Comparison of ENCODE assay signal across 18 cellular contexts in genomic region chr9:127711226-127711701, GRCh38. TPM values are rescaled to one million over a fixed set of nuclear protein-coding genes. Genes with fewer than 3 reads are reported as not detected.
A peak's percentile ranks its signal among the peaks of the same experiment; 100 is the strongest.
DNase-seq lines count a peak whose midpoint lies in the region; ATAC-seq and TF ChIP-seq lines count a peak whose summit lies in the region.
"Had no signal": no experiment of that assay in that cellular context is flagged by ENCODE, and none has a peak within 500 bp of the region (broad histone marks: within the 10 kb centered on the region; RNA-seq: fewer than 3 reads in every experiment).

No MANE protein-coding gene starts in this region.

- H3K4me3 Mint-ChIP-seq in GM23338 (peak overlapping the region; percentile 22; the same call in 1 of the 3 replicates), immature natural killer cell (peak overlapping the region; percentile 38 to 67 (median 54))
- H3K4me3 Mint-ChIP-seq: CD8-positive, alpha-beta T cell; nephron progenitor cell had no signal

- H3K9me3 Mint-ChIP-seq in GM23338, result peaks cover 4% of the 10 kb centered on the region; the same call in 2 of the 3 replicates
- H3K9me3 Mint-ChIP-seq in immature natural killer cell, result no peaks in the 10 kb centered on the region
- H3K9me3 Mint-ChIP-seq: CD8-positive, alpha-beta T cell had no signal

- peaks cover 14% of the 10 kb centered on the region for H3K4me1 ChIP-seq in GM23338 (ENCODE audit: insufficient read depth)

- no peaks in the 10 kb centered on the region for H3K9me2 ChIP-seq in GM23338 (ENCODE audit: insufficient read depth)

- H3K4me1 Mint-ChIP-seq in GM23338, result peaks cover 30% of the 10 kb centered on the region
- peaks cover 32% of the 10 kb centered on the region in 2 donors for H3K4me1 Mint-ChIP-seq in immature natural killer cell

- H4K20me1 ChIP-seq in GM23338 (replicated peaks; ENCODE audit: insufficient read depth), result no peaks in the 10 kb centered on the region

- TF ChIP-seq CTCF in GM23338 (conservative IDR thresholded peaks at IDR 0.05; ENCODE audit: low read depth in 2 of 2) (no peak), RWPE1 (conservative IDR thresholded peaks at IDR 0.05; ENCODE audit: low read depth) (no peak), omental fat pad (IDR thresholded peaks at IDR 0.05) (no peak)

- H3K27me3 ChIP-seq in GM23338 (ENCODE audit: insufficient read depth), result no peaks in the 10 kb centered on the region
- H3K27me3 ChIP-seq: brain microvascular endothelial cell, sigmoid colon, upper lobe of left lung had no signal

- H3K27ac Mint-ChIP-seq in GM23338, result no peak overlapping the region
- peak overlapping the region in 5 of 6 donors; percentile 36 to 83 (median 53) for H3K27ac Mint-ChIP-seq in immature natural killer cell
- H3K27ac Mint-ChIP-seq: CD8-positive, alpha-beta T cell had no signal

- H3K79me2 ChIP-seq in GM23338 (replicated peaks; ENCODE audit: insufficient read depth), result no peaks in the 10 kb centered on the region

- ATAC-seq in GM23338 (no peak), omental fat pad (ENCODE audit: low FRiP score) (no peak)
- ATAC-seq: CD8-positive, alpha-beta T cell had no signal

- no peak overlapping the region for H3K4me3 ChIP-seq in GM23338
- H3K4me3 ChIP-seq: sigmoid colon, upper lobe of left lung had no signal

- DNase-seq in CMK (ENCODE audit: low read depth) (peak; percentile 90), GM23338 (ENCODE audit: low spot score) (no peak), RWPE1 (ENCODE audit: low spot score) (no peak), immature natural killer cell (peak; percentile 45 to 51 (median 47)), mesenteric fat pad (ENCODE audit: low spot score) (no peak), omental fat pad (ENCODE audit: low spot score) (no peak), middle frontal gyrus (ENCODE audit: extremely low spot score, low spot score) (no peak)
- DNase-seq: brain microvascular endothelial cell; CD8-positive, alpha-beta T cell; effector CD4-positive, alpha-beta T cell; NCI-H1048; NCI-H446; nephron progenitor cell; sigmoid colon; stimulated activated CD4-positive, alpha-beta T cell treated with anti-CD3 and anti-CD28 coated beads, Interleukin-4, amount 100 ng/mL, for 1 hour had no signal

- H3K36me3 Mint-ChIP-seq in GM23338 (ENCODE audit: low read depth), result no peaks in the 10 kb centered on the region; the same call in 2 of the 3 replicates
- H3K36me3 Mint-ChIP-seq in immature natural killer cell, result peaks cover 0 to 3% (median 0%) of the 10 kb centered on the region in 3 donors

- H3F3A ChIP-seq in GM23338 (replicated peaks; ENCODE audit: low read depth), result 0 out of 2 replicates have a peak, but pooled peaks cover 12% of the 10 kb centered on the region

- no peak overlapping the region for H2AFZ ChIP-seq in GM23338

- POLR2A ChIA-PET in RWPE1 (lab: Yijun Ruan, JAX; ENCODE audit: low non-redundant PET), result interaction anchor here (1.0 kb wide), 1 partner anchor 23 kb away, joined by 3 read pairs; no protein-coding TSS in a partner anchor

- H3K27ac ChIP-seq in GM23338 (ENCODE audit: low read depth), result no peak overlapping the region
- H3K27ac ChIP-seq in RWPE1, result peak overlapping the region; percentile 95
- H3K27ac ChIP-seq: brain microvascular endothelial cell, sigmoid colon, upper lobe of left lung had no signal

- no peaks in the 10 kb centered on the region for H3K36me3 ChIP-seq in GM23338 (ENCODE audit: insufficient read depth)
- H3K36me3 ChIP-seq: brain microvascular endothelial cell, sigmoid colon had no signal

- H3K27me3 Mint-ChIP-seq in GM23338 (ENCODE audit: insufficient read depth, low read depth, poor library complexity), result peaks cover 15% of the 10 kb centered on the region
- peaks cover 3 to 12% (median 4%) of the 10 kb centered on the region in 3 donors for H3K27me3 Mint-ChIP-seq in immature natural killer cell (ENCODE audit: low read depth in 3 of 3)

- H3K4me2 ChIP-seq in GM23338, result peak overlapping the region; percentile 51

- CTCF ChIA-PET in RWPE1 (lab: Yijun Ruan, JAX), result interaction anchor here (0.6 to 3.4 kb wide), 5 partner anchors 24 to 1084 kb away, joined by 3 to 12 read pairs (median 6); partner anchors contain the start of gene TOR2A

TF ChIP-seq in GM23338, 12 proteins besides CTCF, POLR2A, EP300 and RAD21 (continues in another document):
- TF ChIP-seq CREB1 (CRISPR knock-in tag; IDR thresholded peaks at IDR 0.05; ENCODE audit: low read depth) (no peak), ZNF114 (CRISPR knock-in tag; IDR thresholded peaks at IDR 0.05) (no peak), NANOG (IDR thresholded peaks at IDR 0.05; ENCODE audit: borderline replicate concordance) (no peak), STAT1 (IDR thresholded peaks at IDR 0.05; ENCODE audit: unreplicated experiment) (no peak)
- TF ChIP-seq, protein P1, sequence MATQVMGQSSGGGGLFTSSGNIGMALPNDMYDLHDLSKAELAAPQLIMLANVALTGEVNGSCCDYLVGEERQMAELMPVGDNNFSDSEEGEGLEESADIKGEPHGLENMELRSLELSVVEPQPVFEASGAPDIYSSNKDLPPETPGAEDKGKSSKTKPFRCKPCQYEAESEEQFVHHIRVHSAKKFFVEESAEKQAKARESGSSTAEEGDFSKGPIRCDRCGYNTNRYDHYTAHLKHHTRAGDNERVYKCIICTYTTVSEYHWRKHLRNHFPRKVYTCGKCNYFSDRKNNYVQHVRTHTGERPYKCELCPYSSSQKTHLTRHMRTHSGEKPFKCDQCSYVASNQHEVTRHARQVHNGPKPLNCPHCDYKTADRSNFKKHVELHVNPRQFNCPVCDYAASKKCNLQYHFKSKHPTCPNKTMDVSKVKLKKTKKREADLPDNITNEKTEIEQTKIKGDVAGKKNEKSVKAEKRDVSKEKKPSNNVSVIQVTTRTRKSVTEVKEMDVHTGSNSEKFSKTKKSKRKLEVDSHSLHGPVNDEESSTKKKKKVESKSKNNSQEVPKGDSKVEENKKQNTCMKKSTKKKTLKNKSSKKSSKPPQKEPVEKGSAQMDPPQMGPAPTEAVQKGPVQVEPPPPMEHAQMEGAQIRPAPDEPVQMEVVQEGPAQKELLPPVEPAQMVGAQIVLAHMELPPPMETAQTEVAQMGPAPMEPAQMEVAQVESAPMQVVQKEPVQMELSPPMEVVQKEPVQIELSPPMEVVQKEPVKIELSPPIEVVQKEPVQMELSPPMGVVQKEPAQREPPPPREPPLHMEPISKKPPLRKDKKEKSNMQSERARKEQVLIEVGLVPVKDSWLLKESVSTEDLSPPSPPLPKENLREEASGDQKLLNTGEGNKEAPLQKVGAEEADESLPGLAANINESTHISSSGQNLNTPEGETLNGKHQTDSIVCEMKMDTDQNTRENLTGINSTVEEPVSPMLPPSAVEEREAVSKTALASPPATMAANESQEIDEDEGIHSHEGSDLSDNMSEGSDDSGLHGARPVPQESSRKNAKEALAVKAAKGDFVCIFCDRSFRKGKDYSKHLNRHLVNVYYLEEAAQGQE (IDR thresholded peaks at IDR 0.05; ENCODE audit: unreplicated experiment), result no peak

RNA-seq across cellular contexts. Expression of gene PTRH1, which starts 4.2 kb away (rescaled TPM):
- 9.5 and 15.1 TPM in 2 replicates for total RNA-seq in GM23338 (2014; rRNA removed; shearing (Covaris generic))
- polyA plus RNA-seq in GM23338 (2016; fragmentation: Nextera tagmentation; extraction: Ambion mirVana) (18.6 and 18.9 TPM in 2 replicates), immature natural killer cell (10 to 100 TPM; 36.6 to 40.6 (median 39.7) TPM)
- total RNA-seq in mesenteric fat pad (21.3 TPM), omental fat pad (10 to 100 TPM; 13.4 to 33.5 (median 23.6) TPM)

RNA-seq across cellular contexts. Expression of gene CFAP157, which starts 4.5 kb away (rescaled TPM):
- total RNA-seq in GM23338 (2014; rRNA removed; shearing (Covaris generic)), result 0.17 TPM in 1 of 2 replicates, not detected in the other
- polyA plus RNA-seq in GM23338 (2016; fragmentation: Nextera tagmentation; extraction: Ambion mirVana), result 0.55 and 0.78 TPM in 2 replicates
- under 1 TPM in 2 of 3 donors, not detected in 1; 0.24 to 0.25 TPM for polyA plus RNA-seq in immature natural killer cell
- total RNA-seq in mesenteric fat pad, result 0.19 TPM
- 1 to 10 TPM in 1 of 4 donors, under 1 TPM in 1, not detected in 2; 0.24 to 1.0 TPM for total RNA-seq in omental fat pad
- total RNA-seq: liver; sigmoid colon; T-helper 2 cell treated with Interferon-gamma antibody and Interleukin-4, amounts not matched to agents 100 ng/mL and 5 ng/mL, for 36 hours had no signal

RNA-seq across cellular contexts. Expression of gene TTC16, which starts 4.6 kb away (rescaled TPM):
- total RNA-seq in GM23338 (2014; rRNA removed; shearing (Covaris generic)), result not detected in 2 replicates
- polyA plus RNA-seq in GM23338 (2016; fragmentation: Nextera tagmentation; extraction: Ambion mirVana) (not detected in 2 replicates), immature natural killer cell (1 to 10 TPM in 2 of 3 donors, not detected in 1; 1.3 to 2.4 TPM)
- total RNA-seq in mesenteric fat pad (not detected), omental fat pad (under 1 TPM in 1 of 4 donors, not detected in 3; 0.28 TPM)
- total RNA-seq: sigmoid colon had no signal

RNA-seq across cellular contexts. Expression of gene TOR2A, which starts 23.8 kb away (rescaled TPM):
- 21.1 and 23.5 TPM in 2 replicates for total RNA-seq in GM23338 (2014; rRNA removed; shearing (Covaris generic))
- polyA plus RNA-seq in GM23338 (2016; fragmentation: Nextera tagmentation; extraction: Ambion mirVana) (14.4 TPM in 2 replicates), immature natural killer cell (10 to 100 TPM; 38.9 to 55.1 (median 49.9) TPM)
- total RNA-seq in mesenteric fat pad (8.6 TPM), omental fat pad (10 to 100 TPM in 2 of 4 donors, 1 to 10 TPM in 2; 6.2 to 15.8 (median 11.0) TPM)

Comparison
In these comparisons a context has a peak if more than half of its experiments do, and no peak if none do; other contexts are left out.
1. DNase-seq: peak in CMK (single experiment) and immature natural killer cell (3 of 3); none in GM23338 (single experiment), RWPE1 (single experiment), mesenteric fat pad (single experiment), omental fat pad (single experiment) and middle frontal gyrus (single experiment).